ENCODE assay signal across 8 cellular contexts in the genomic region with DNA sequence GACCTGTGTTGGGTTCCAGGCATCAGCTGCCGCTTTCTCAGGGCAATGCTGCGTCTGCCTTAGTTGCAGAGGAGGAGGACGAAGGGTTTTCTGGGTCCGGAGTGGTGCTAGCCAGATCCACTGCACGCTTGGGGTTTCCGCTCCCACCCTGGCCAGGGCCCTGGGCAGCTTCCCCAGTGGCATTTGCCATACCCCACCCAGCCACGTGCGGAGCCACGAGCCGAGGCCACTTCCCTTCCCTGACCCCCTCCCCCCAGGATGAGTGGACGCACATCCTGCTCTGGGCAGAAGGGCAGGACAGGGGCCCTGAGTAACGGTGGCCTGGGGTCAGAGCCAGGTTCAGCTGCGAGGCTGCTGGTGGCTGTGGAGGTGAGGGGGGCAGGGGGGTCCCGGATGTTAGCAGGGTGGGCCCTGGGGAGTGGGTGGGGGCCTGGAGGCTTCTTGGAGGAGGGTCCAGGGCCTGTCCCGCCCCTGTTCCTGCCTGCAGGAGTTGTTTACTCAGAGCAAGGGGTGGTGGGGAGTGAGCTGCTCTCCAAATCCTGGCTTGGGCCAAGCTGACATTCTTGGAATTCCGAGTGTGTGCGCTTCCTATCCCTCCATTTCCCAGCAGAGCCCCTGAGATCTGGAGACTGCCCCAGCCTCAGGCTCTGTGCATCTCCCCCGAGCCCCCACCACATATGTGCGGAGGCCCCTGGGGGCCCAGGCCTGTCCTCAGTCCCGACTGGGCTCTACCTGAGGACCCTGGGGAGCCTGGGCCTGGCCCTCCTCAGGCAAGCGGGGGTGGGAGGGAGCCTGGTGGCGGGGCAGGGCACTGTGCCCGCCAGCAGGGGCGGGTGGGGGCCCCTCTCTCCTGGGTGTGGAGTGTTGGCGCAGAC. TPM values are rescaled to one million over a fixed set of nuclear protein-coding genes. Genes with fewer than 3 reads are reported as not detected.
DNase-seq lines count a peak whose midpoint lies in the region; ATAC-seq and TF ChIP-seq lines count a peak whose summit lies in the region.

No MANE protein-coding gene starts in this region.

- POLR2A ChIA-PET in BJ (lab: Charles Lee): interaction anchor here (0.6 to 2.0 kb wide), 5 partner anchors 10 to 35 kb away, joined by 5 to 32 read pairs (median 13); a partner anchor contains a TSS

- no peak overlapping the region for H3K23ac ChIP-seq in trophoblast cell (ENCODE audit: low read length)

- H3K27me3 Mint-ChIP-seq in activated naive CD8-positive, alpha-beta T cell treated with anti-CD3 and anti-CD28 coated beads, Interleukin-2, amount 50 U/mL, for 24 hours: peaks cover 7% of the 10 kb centered on the region

- ATAC-seq in activated naive CD8-positive, alpha-beta T cell treated with anti-CD3 and anti-CD28 coated beads, Interleukin-2, amount 50 U/mL, for 24 hours: no peak
- peak; percentile 41 to 75 (median 62) for ATAC-seq in heart right ventricle
- no peak for ATAC-seq in GM21825 (IDR thresholded peaks at IDR 0.05; ENCODE audit: unreplicated experiment)
- ATAC-seq in HG03432 (IDR thresholded peaks at IDR 0.05; ENCODE audit: unreplicated experiment): no peak

- peaks cover 29% of the 10 kb centered on the region for H3K4me1 ChIP-seq in HUES48 (ENCODE audit: control insufficient read depth, insufficient read depth, low read length)
- H3K4me1 ChIP-seq in heart right ventricle: peaks cover 43 to 86% (median 76%) of the 10 kb centered on the region in 9 donors
- H3K4me1 ChIP-seq in trophoblast cell (ENCODE audit: control insufficient read depth in 1 of 2, insufficient read depth in 2 of 2, low read length in 2 of 2): peaks cover 23 to 31% of the 10 kb centered on the region in 2 experiments

- H3K27ac ChIP-seq in HUES48 (ENCODE audit: low read depth, low read length) (peak overlapping the region; percentile 98), heart right ventricle (peak overlapping the region; percentile 94 to 100 (median 97)), trophoblast cell (ENCODE audit: low read depth, low read length) (peak overlapping the region; percentile 92)

- H4K12ac ChIP-seq in trophoblast cell (ENCODE audit: low read depth, low read length): peak overlapping the region; percentile 13

- peak overlapping the region; percentile 88 for H3K4me2 ChIP-seq in trophoblast cell (ENCODE audit: low read length)

- 0 to 4% methylated on average over 25 of the region's 25 CpGs for WGBS in heart right ventricle, 2 donors
- WGBS in trophoblast cell (ENCODE audit: extremely low coverage, insufficient coverage, insufficient read length): no CpG with 5 or more reads among the region's 25 CpGs

- peak overlapping the region; percentile 26 for H3K14ac ChIP-seq in trophoblast cell (ENCODE audit: low read length)

- no peak overlapping the region for H3K18ac ChIP-seq in trophoblast cell (ENCODE audit: low read length)

- peak overlapping the region; percentile 72 for H3K4me3 Mint-ChIP-seq in activated naive CD8-positive, alpha-beta T cell treated with anti-CD3 and anti-CD28 coated beads, Interleukin-2, amount 50 U/mL, for 24 hours

- H2BK120ac ChIP-seq in trophoblast cell (ENCODE audit: insufficient read depth, low read length, poor library complexity): no peak overlapping the region

- peak overlapping the region; percentile 96 for H3K4me3 ChIP-seq in BJ (ENCODE audit: low read depth, low read length)
- H3K4me3 ChIP-seq in HUES48 (ENCODE audit: low read depth, low read length): peak overlapping the region; percentile 98
- peak overlapping the region; percentile 71 to 100 (median 96) for H3K4me3 ChIP-seq in heart right ventricle
- peak overlapping the region; percentile 46 for H3K4me3 ChIP-seq in trophoblast cell (ENCODE audit: low read depth, low read length)

- peaks cover 9% of the 10 kb centered on the region for H3K36me3 Mint-ChIP-seq in activated naive CD8-positive, alpha-beta T cell treated with anti-CD3 and anti-CD28 coated beads, Interleukin-2, amount 50 U/mL, for 24 hours (ENCODE audit: low read depth)

- H3K4me1 Mint-ChIP-seq in activated naive CD8-positive, alpha-beta T cell treated with anti-CD3 and anti-CD28 coated beads, Interleukin-2, amount 50 U/mL, for 24 hours: peaks cover 34% of the 10 kb centered on the region

- H3K9me3 Mint-ChIP-seq in activated naive CD8-positive, alpha-beta T cell treated with anti-CD3 and anti-CD28 coated beads, Interleukin-2, amount 50 U/mL, for 24 hours: no peaks in the 10 kb centered on the region

- H3K9ac ChIP-seq in HUES48 (ENCODE audit: low read depth, low read length) (no peak overlapping the region), trophoblast cell (ENCODE audit: low read length) (no peak overlapping the region)

- CTCF ChIA-PET in BJ (lab: Yijun Ruan, JAX): interaction anchor here (0.6 to 1.6 kb wide), 9 partner anchors 10 to 207 kb away, joined by 3 to 6 read pairs (median 4); a partner anchor contains a TSS

- no peak overlapping the region for H2BK12ac ChIP-seq in trophoblast cell (ENCODE audit: low read length)

- peak; percentile 83 for DNase-seq in BJ (ENCODE audit: low read depth)
- DNase-seq in activated naive CD8-positive, alpha-beta T cell treated with anti-CD3 and anti-CD28 coated beads, Interleukin-2, amount 50 U/mL, for 24 hours: no peak
- DNase-seq in heart right ventricle: peak; percentile 88 to 95
- DNase-seq in trophoblast cell: peak in 1 of 2 donors; percentile 41
- DNase-seq in NCI-H1105 (lab: John Stamatoyannopoulos, UW): no peak

- H3K9me3 ChIP-seq in HUES48 (ENCODE audit: control insufficient read depth, insufficient read depth, low read length): no peaks in the 10 kb centered on the region
- H3K9me3 ChIP-seq in heart right ventricle: no peaks in the 10 kb centered on the region
- H3K9me3 ChIP-seq in trophoblast cell (ENCODE audit: insufficient read depth, low read depth, low read length): no peaks in the 10 kb centered on the region

- peak overlapping the region; percentile 74 for H4K91ac ChIP-seq in trophoblast cell (ENCODE audit: low read depth, low read length)

- no peak overlapping the region for H3K4ac ChIP-seq in trophoblast cell (ENCODE audit: low read depth, low read length)

- H3K27me3 ChIP-seq in BJ (ENCODE audit: control insufficient read depth, insufficient read depth, low read length) (no peaks in the 10 kb centered on the region), HUES48 (ENCODE audit: control insufficient read depth, insufficient read depth, low read length) (no peaks in the 10 kb centered on the region), heart right ventricle (peaks cover 0 to 15% (median 0%) of the 10 kb centered on the region in 7 donors), trophoblast cell (ENCODE audit: insufficient read depth, low read length) (no peaks in the 10 kb centered on the region)

- H2AK5ac ChIP-seq in trophoblast cell (ENCODE audit: low read length): no peak overlapping the region

- H2AFZ ChIP-seq in trophoblast cell (ENCODE audit: insufficient read depth, low read length, poor library complexity): no peak overlapping the region

- peaks cover 13% of the 10 kb centered on the region for H3K79me1 ChIP-seq in trophoblast cell (ENCODE audit: low read length)

- peaks cover 10% of the 10 kb centered on the region for H3K79me2 ChIP-seq in trophoblast cell (ENCODE audit: control insufficient read depth, insufficient read depth, low read length, poor library complexity)

- H3K27ac Mint-ChIP-seq in activated naive CD8-positive, alpha-beta T cell treated with anti-CD3 and anti-CD28 coated beads, Interleukin-2, amount 50 U/mL, for 24 hours: peak overlapping the region; percentile 39

- TF ChIP-seq CTCF in BJ (IDR thresholded peaks at IDR 0.05; ENCODE audit: insufficient read depth, low read depth, low read length) (peak; percentile 23; the same call in 1 of the 2 replicates), heart right ventricle (IDR thresholded peaks at IDR 0.05) (no peak)

- H4K8ac ChIP-seq in trophoblast cell (ENCODE audit: low read depth, low read length): peak overlapping the region; percentile 11

- intact Hi-C loops in heart right ventricle (cut with DNase I): loop anchor here in 4 of 10 donors (2.0 to 5.0 kb wide), 3 partner anchors 35 to 207 kb away; a partner anchor contains a TSS

- H3K36me3 ChIP-seq in BJ (ENCODE audit: control insufficient read depth, insufficient read depth, low read length): peaks cover 18% of the 10 kb centered on the region
- peaks cover 20% of the 10 kb centered on the region for H3K36me3 ChIP-seq in HUES48 (ENCODE audit: control insufficient read depth, insufficient read depth, low read length)
- peaks cover 0 to 25% (median 17%) of the 10 kb centered on the region in 9 donors for H3K36me3 ChIP-seq in heart right ventricle
- peaks cover 21 to 23% of the 10 kb centered on the region in 2 experiments for H3K36me3 ChIP-seq in trophoblast cell (ENCODE audit: control insufficient read depth in 1 of 2, insufficient read depth in 2 of 2, low read length in 2 of 2)

- peak overlapping the region; percentile 7 for H2BK5ac ChIP-seq in trophoblast cell (ENCODE audit: low read depth, low read length, poor library complexity)

RNA-seq across cellular contexts. Expression of a gene that starts 1.4 kb away (rescaled TPM):
- 145 and 295 TPM in 2 replicates for polyA plus RNA-seq in BJ (2011; rRNA removed)
- 51.8 and 70.2 TPM in 2 replicates for polyA minus RNA-seq in BJ (2011; rRNA and poly(A)+ RNA removed)
- total RNA-seq in heart right ventricle: 10 to 100 TPM; 22.2 to 46.4 (median 26.9) TPM
- polyA plus RNA-seq in heart right ventricle: 10 to 100 TPM; 44.4 to 66.5 TPM
- 18.2 and 20.5 TPM in 2 replicates for polyA plus RNA-seq in trophoblast cell (2013)

RNA-seq across cellular contexts. Expression of a gene that starts 1.7 kb away (rescaled TPM):
- polyA plus RNA-seq in BJ (2011; rRNA removed) (308 and 734 TPM in 2 replicates), heart right ventricle (100 to 1,000 TPM; 148 to 279 TPM)
- polyA minus RNA-seq in BJ (2011; rRNA and poly(A)+ RNA removed): 123 and 136 TPM in 2 replicates
- total RNA-seq in heart right ventricle: 100 to 1,000 TPM; 194 to 279 (median 234) TPM
- 179 and 185 TPM in 2 replicates for polyA plus RNA-seq in trophoblast cell (2013)

RNA-seq across cellular contexts. Expression of a gene that starts 11.3 kb away (rescaled TPM):
- polyA plus RNA-seq in BJ (2011; rRNA removed) (1,448 and 2,262 TPM in 2 replicates), heart right ventricle (100 to 1,000 TPM; 444 to 684 TPM)
- polyA minus RNA-seq in BJ (2011; rRNA and poly(A)+ RNA removed): 434 and 704 TPM in 2 replicates
- 100 to 1,000 TPM; 286 to 668 (median 466) TPM for total RNA-seq in heart right ventricle
- polyA plus RNA-seq in trophoblast cell (2013): 171 and 180 TPM in 2 replicates

RNA-seq across cellular contexts. Expression of a gene that starts 16.3 kb away (rescaled TPM):
- 0.16 and 0.18 TPM in 2 replicates for polyA plus RNA-seq in BJ (2011; rRNA removed)
- not detected in 2 replicates for polyA minus RNA-seq in BJ (2011; rRNA and poly(A)+ RNA removed)
- 10 to 100 TPM; 11.4 to 23.0 (median 17.0) TPM for total RNA-seq in heart right ventricle
- polyA plus RNA-seq in heart right ventricle: 10 to 100 TPM; 11.5 to 72.3 TPM
- polyA plus RNA-seq in trophoblast cell (2013): 2.6 and 3.1 TPM in 2 replicates

RNA-seq across cellular contexts. Expression of a gene that starts 25.3 kb away (rescaled TPM):
- polyA plus RNA-seq in BJ (2011; rRNA removed): 32.0 and 53.1 TPM in 2 replicates
- 53.3 and 57.3 TPM in 2 replicates for polyA minus RNA-seq in BJ (2011; rRNA and poly(A)+ RNA removed)
- 100 to 1,000 TPM; 183 to 359 (median 251) TPM for total RNA-seq in heart right ventricle
- polyA plus RNA-seq in heart right ventricle: 100 to 1,000 TPM; 114 to 148 TPM
- polyA plus RNA-seq in trophoblast cell (2013): 56.3 and 56.7 TPM in 2 replicates

Comparison
In these comparisons a context has a peak if more than half of its experiments do, and no peak if none do; other contexts are left out.
1. DNase-seq: peak in BJ (single experiment) and heart right ventricle (2 of 2); none in activated naive CD8-positive, alpha-beta T cell treated with anti-CD3 and anti-CD28 coated beads, Interleukin-2, amount 50 U/mL, for 24 hours (single experiment) and NCI-H1105 (single experiment).
2. H3K4me3 ChIP-seq: peak in every context shown above with its lines; median percentile 98 in HUES48; 96 in BJ; 96 in heart right ventricle; 46 in trophoblast cell.
3. ATAC-seq: peak in heart right ventricle (8 of 8); none in activated naive CD8-positive, alpha-beta T cell treated with anti-CD3 and anti-CD28 coated beads, Interleukin-2, amount 50 U/mL, for 24 hours (single experiment), GM21825 (single experiment) and HG03432 (single experiment).
4. Peak in every context shown above with its lines, with median percentiles within 50 percentile points of each other: H3K27ac ChIP-seq.